1 cellular context compared by ENCODE assay signal in genomic region chr1:16187748-16188401, GRCh38.
TF ChIP-seq lines count a peak whose summit lies in the region.

No MANE protein-coding gene starts in this region.

TF ChIP-seq in HepG2, 621 proteins besides CTCF, POLR2A, EP300 and RAD21 (continued from another document and continues in another):
- TF ChIP-seq LRRFIP1 (CRISPR knock-in tag; conservative IDR thresholded peaks at IDR 0.05) (no peak), PRDM4 (CRISPR knock-in tag; IDR thresholded peaks at IDR 0.05; ENCODE audit: borderline replicate concordance) (no peak), ZNF275 (CRISPR knock-in tag; IDR thresholded peaks at IDR 0.05; ENCODE audit: borderline replicate concordance) (no peak), ZBTB33 (CRISPR knock-in tag; IDR thresholded peaks at IDR 0.05) (0 out of 2 replicates have a peak, but pooled peaks have one; percentile 52), SMARCC2 (IDR thresholded peaks at IDR 0.05) (no peak), ZNF138 (CRISPR knock-in tag; IDR thresholded peaks at IDR 0.05; ENCODE audit: low read depth) (no peak), ZNF790 (CRISPR knock-in tag; IDR thresholded peaks at IDR 0.05; ENCODE audit: borderline replicate concordance) (no peak), PAXIP1 (CRISPR knock-in tag; conservative IDR thresholded peaks at IDR 0.05) (no peak), ZNF496 (CRISPR knock-in tag; IDR thresholded peaks at IDR 0.05; ENCODE audit: insufficient replicate concordance) (no peak), RORA (CRISPR knock-in tag; IDR thresholded peaks at IDR 0.05) (no peak), TP53 (CRISPR knock-in tag; conservative IDR thresholded peaks at IDR 0.05) (no peak), ZFP82 (CRISPR knock-in tag; IDR thresholded peaks at IDR 0.05; ENCODE audit: borderline replicate concordance) (no peak), CHD2 (IDR thresholded peaks at IDR 0.05; ENCODE audit: low read depth, low read length) (no peak), ZNF33A (CRISPR knock-in tag; IDR thresholded peaks at IDR 0.05; ENCODE audit: borderline replicate concordance) (no peak), FOXK2 (IDR thresholded peaks at IDR 0.05) (no peak), ZFP62 (CRISPR knock-in tag; IDR thresholded peaks at IDR 0.05) (no peak), ZNF513 (CRISPR knock-in tag; conservative IDR thresholded peaks at IDR 0.05) (no peak), ZNF776 (CRISPR knock-in tag; IDR thresholded peaks at IDR 0.05) (no peak), ARHGAP35 (CRISPR knock-in tag; IDR thresholded peaks at IDR 0.05; ENCODE audit: borderline replicate concordance) (no peak), FOXK1 (CRISPR knock-in tag; IDR thresholded peaks at IDR 0.05; ENCODE audit: borderline replicate concordance, low read depth) (no peak), SALL2 (CRISPR knock-in tag; IDR thresholded peaks at IDR 0.05) (0 out of 2 replicates have a peak, but pooled peaks have one; percentile 44), ATM (IDR thresholded peaks at IDR 0.05; ENCODE audit: borderline replicate concordance) (no peak), ZNF276 (CRISPR knock-in tag; IDR thresholded peaks at IDR 0.05; ENCODE audit: low read depth) (no peak), SP140L (CRISPR knock-in tag; IDR thresholded peaks at IDR 0.05; ENCODE audit: borderline replicate concordance) (no peak), ZNF557 (CRISPR knock-in tag; IDR thresholded peaks at IDR 0.05) (no peak), ZNF570 (CRISPR knock-in tag; IDR thresholded peaks at IDR 0.05; ENCODE audit: borderline replicate concordance) (no peak), STAT5B (CRISPR knock-in tag; IDR thresholded peaks at IDR 0.05) (no peak), SMAD9 (CRISPR knock-in tag; IDR thresholded peaks at IDR 0.05) (no peak), ZNF225 (CRISPR knock-in tag; IDR thresholded peaks at IDR 0.05) (no peak), ZNF468 (CRISPR knock-in tag; IDR thresholded peaks at IDR 0.05) (no peak), JDP2 (CRISPR knock-in tag; IDR thresholded peaks at IDR 0.05; ENCODE audit: borderline replicate concordance) (no peak), NFATC3 (CRISPR knock-in tag; IDR thresholded peaks at IDR 0.05) (no peak), HOXA3 (CRISPR knock-in tag; IDR thresholded peaks at IDR 0.05) (no peak; the same call in 1 of the 2 replicates), ZNF687 (CRISPR knock-in tag; IDR thresholded peaks at IDR 0.05) (peak; percentile 72), ZBTB1 (CRISPR knock-in tag; IDR thresholded peaks at IDR 0.05; ENCODE audit: borderline replicate concordance) (no peak), MAFF (IDR thresholded peaks at IDR 0.05; ENCODE audit: low read depth, low read length) (no peak), NAIF1 (CRISPR knock-in tag; IDR thresholded peaks at IDR 0.05; ENCODE audit: borderline replicate concordance) (no peak), ZNF383 (CRISPR knock-in tag; IDR thresholded peaks at IDR 0.05; ENCODE audit: borderline replicate concordance) (no peak), ZNF124 (CRISPR knock-in tag; IDR thresholded peaks at IDR 0.05) (no peak), TFAP4 (IDR thresholded peaks at IDR 0.05; ENCODE audit: borderline replicate concordance, low read depth) (no peak), ZNF446 (CRISPR knock-in tag; IDR thresholded peaks at IDR 0.05) (no peak), MBD4 (IDR thresholded peaks at IDR 0.05; ENCODE audit: borderline replicate concordance, low read length) (no peak), NPAS2 (CRISPR knock-in tag; IDR thresholded peaks at IDR 0.05; ENCODE audit: borderline replicate concordance) (no peak)
